Comparison of ENCODE assay signal across 22 cellular contexts in the genomic region with DNA sequence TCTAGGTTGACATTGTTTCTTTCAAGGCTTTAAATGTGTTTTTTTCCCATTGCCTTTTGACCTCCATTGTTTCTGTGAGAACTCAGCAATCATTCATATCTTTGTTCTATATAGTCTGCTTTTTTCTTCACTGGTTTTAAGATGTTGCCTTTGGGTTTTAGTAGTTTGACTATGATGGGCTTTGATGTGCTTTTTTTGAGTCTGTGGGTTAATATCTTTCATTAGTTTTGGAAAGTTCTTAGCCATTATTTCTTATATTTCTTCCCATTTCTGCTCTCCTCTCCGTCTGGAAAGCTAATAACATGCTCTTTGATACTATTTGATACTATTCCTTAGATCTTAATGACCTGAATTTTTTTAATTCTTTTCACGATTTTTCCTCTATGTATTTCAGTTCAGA. TPM values are rescaled to one million over a fixed set of nuclear protein-coding genes. Genes with fewer than 3 reads are reported as not detected.
"Had no signal": no experiment of that assay in that cellular context is flagged by ENCODE, and none has a peak within 500 bp of the region (broad histone marks: within the 10 kb centered on the region; RNA-seq: fewer than 3 reads in every experiment).

No MANE protein-coding gene starts in this region.

- H3K27me3 Mint-ChIP-seq: activated CD4-positive, alpha-beta memory T cell treated with anti-CD3 and anti-CD28 coated beads, Interleukin-2, amount 10 ng/mL, durations not matched to agents 7 days and 5 days; activated CD4-positive, alpha-beta T cell treated with anti-CD3 and anti-CD28 coated beads, Interleukin-2, amount 10 ng/mL, durations not matched to agents 24 days and 14 days; activated naive CD8-positive, alpha-beta T cell treated with anti-CD3 and anti-CD28 coated beads, Interleukin-2, amount 10 ng/mL, durations not matched to agents 7 days and 5 days; effector memory CD8-positive, alpha-beta T cell; natural killer cell treated with Interleukin-12 subunit alpha and Interleukin-12 subunit beta and Interleukin-15 and Interleukin-18, amount 100 ng/mL, for 72 hours; T-helper 17 cell had no signal

- H3K27ac ChIP-seq: cardiac muscle cell, esophagus muscularis mucosa, right lobe of liver had no signal

- H3K27me3 ChIP-seq: cardiac muscle cell, esophagus muscularis mucosa, right lobe of liver, tibial nerve had no signal

- H3K4me3 Mint-ChIP-seq: activated CD4-positive, alpha-beta memory T cell treated with anti-CD3 and anti-CD28 coated beads, Interleukin-2, amount 10 ng/mL, durations not matched to agents 7 days and 5 days; activated CD4-positive, alpha-beta T cell treated with anti-CD3 and anti-CD28 coated beads, Interleukin-2, amount 10 ng/mL, durations not matched to agents 24 days and 14 days; activated naive CD4-positive, alpha-beta T cell treated with anti-CD3 and anti-CD28 coated beads for 36 hours; activated naive CD8-positive, alpha-beta T cell treated with anti-CD3 and anti-CD28 coated beads, Interleukin-2, amount 10 ng/mL, durations not matched to agents 7 days and 5 days; activated T-cell treated with anti-CD3 and anti-CD28 coated beads, Interleukin-2, amount 50 U/mL, for 72 hours; effector memory CD8-positive, alpha-beta T cell; natural killer cell treated with Interleukin-12 subunit alpha and Interleukin-12 subunit beta and Interleukin-15 and Interleukin-18, amount 100 ng/mL, for 72 hours; T-helper 17 cell had no signal

- H3K4me3 ChIP-seq: cardiac muscle cell, esophagus muscularis mucosa, right lobe of liver, tibial nerve had no signal

- H3K4me1 Mint-ChIP-seq: activated CD4-positive, alpha-beta memory T cell treated with anti-CD3 and anti-CD28 coated beads, Interleukin-2, amount 10 ng/mL, durations not matched to agents 7 days and 5 days had no signal

- H3K9me3 Mint-ChIP-seq: activated CD4-positive, alpha-beta memory T cell treated with anti-CD3 and anti-CD28 coated beads, Interleukin-2, amount 10 ng/mL, durations not matched to agents 7 days and 5 days; activated CD4-positive, alpha-beta T cell treated with anti-CD3 and anti-CD28 coated beads, Interleukin-2, amount 10 ng/mL, durations not matched to agents 24 days and 14 days; activated naive CD4-positive, alpha-beta T cell treated with anti-CD3 and anti-CD28 coated beads for 36 hours; activated naive CD8-positive, alpha-beta T cell treated with anti-CD3 and anti-CD28 coated beads, Interleukin-2, amount 10 ng/mL, durations not matched to agents 7 days and 5 days; activated T-cell treated with anti-CD3 and anti-CD28 coated beads, Interleukin-2, amount 50 U/mL, for 72 hours; effector memory CD8-positive, alpha-beta T cell; natural killer cell treated with Interleukin-12 subunit alpha and Interleukin-12 subunit beta and Interleukin-15 and Interleukin-18, amount 100 ng/mL, for 72 hours had no signal

- DNase-seq: activated CD4-positive, alpha-beta memory T cell treated with anti-CD3 and anti-CD28 coated beads, Interleukin-2, amount 10 ng/mL, durations not matched to agents 7 days and 5 days; activated CD4-positive, alpha-beta T cell treated with anti-CD3 and anti-CD28 coated beads, Interleukin-2, amount 10 ng/mL, durations not matched to agents 24 days and 14 days; activated effector memory CD4-positive, alpha-beta T cell treated with Interleukin-2 at 50 U/mL for 16 hours; activated naive CD4-positive, alpha-beta T cell treated with anti-CD3 and anti-CD28 coated beads for 36 hours; activated naive CD8-positive, alpha-beta T cell treated with anti-CD3 and anti-CD28 coated beads, Interleukin-2, amount 10 ng/mL, durations not matched to agents 7 days and 5 days; activated T-cell treated with anti-CD3 and anti-CD28 coated beads, Interleukin-2, amount 50 U/mL, for 72 hours; amniotic stem cell; effector memory CD8-positive, alpha-beta T cell; hypothalamus; left ventricle myocardium superior; nucleus accumbens; small intestine; stimulated activated naive CD4-positive, alpha-beta T cell treated with Interleukin-2 at 50 U/mL for 16 hours; substantia nigra; T-helper 17 cell had no signal

- ATAC-seq: activated CD4-positive, CD25-positive, alpha-beta regulatory T cell treated with anti-CD3 and anti-CD28 coated beads, Interleukin-2, amount 50 U/mL, for 24 hours; activated T-cell treated with anti-CD3 and anti-CD28 coated beads, Interleukin-2, amount 50 U/mL, for 72 hours; effector memory CD8-positive, alpha-beta T cell; left ventricle myocardium superior; natural killer cell treated with Interleukin-12 subunit alpha and Interleukin-12 subunit beta and Interleukin-15 and Interleukin-18, amount 100 ng/mL, for 72 hours; right lobe of liver; T-helper 17 cell had no signal

- H3K9me3 ChIP-seq: esophagus muscularis mucosa, right lobe of liver, tibial nerve had no signal

- H3K27ac Mint-ChIP-seq: activated CD4-positive, alpha-beta memory T cell treated with anti-CD3 and anti-CD28 coated beads, Interleukin-2, amount 10 ng/mL, durations not matched to agents 7 days and 5 days; activated CD4-positive, alpha-beta T cell treated with anti-CD3 and anti-CD28 coated beads, Interleukin-2, amount 10 ng/mL, durations not matched to agents 24 days and 14 days; activated naive CD4-positive, alpha-beta T cell treated with anti-CD3 and anti-CD28 coated beads for 36 hours; activated naive CD8-positive, alpha-beta T cell treated with anti-CD3 and anti-CD28 coated beads, Interleukin-2, amount 10 ng/mL, durations not matched to agents 7 days and 5 days; activated T-cell treated with anti-CD3 and anti-CD28 coated beads, Interleukin-2, amount 50 U/mL, for 72 hours; effector memory CD8-positive, alpha-beta T cell; natural killer cell treated with Interleukin-12 subunit alpha and Interleukin-12 subunit beta and Interleukin-15 and Interleukin-18, amount 100 ng/mL, for 72 hours; T-helper 17 cell had no signal

RNA-seq across cellular contexts. Expression of a gene that starts 32.7 kb away (rescaled TPM):
- total RNA-seq: activated CD4-positive, alpha-beta memory T cell treated with anti-CD3 and anti-CD28 coated beads, Interleukin-2, amount 10 ng/mL, durations not matched to agents 7 days and 5 days; activated CD4-positive, alpha-beta T cell treated with anti-CD3 and anti-CD28 coated beads, Interleukin-2, amount 10 ng/mL, durations not matched to agents 24 days and 14 days; activated naive CD4-positive, alpha-beta T cell treated with anti-CD3 and anti-CD28 coated beads for 36 hours; activated naive CD8-positive, alpha-beta T cell treated with anti-CD3 and anti-CD28 coated beads, Interleukin-2, amount 10 ng/mL, durations not matched to agents 7 days and 5 days; activated T-cell treated with anti-CD3 and anti-CD28 coated beads, Interleukin-2, amount 50 U/mL, for 72 hours; natural killer cell treated with Interleukin-12 subunit alpha and Interleukin-12 subunit beta and Interleukin-15 and Interleukin-18, amount 100 ng/mL, for 72 hours; T-helper 17 cell had no signal

RNA-seq across cellular contexts. Expression of a gene that starts 48.0 kb away (rescaled TPM):
- total RNA-seq: activated CD4-positive, alpha-beta memory T cell treated with anti-CD3 and anti-CD28 coated beads, Interleukin-2, amount 10 ng/mL, durations not matched to agents 7 days and 5 days; activated CD4-positive, alpha-beta T cell treated with anti-CD3 and anti-CD28 coated beads, Interleukin-2, amount 10 ng/mL, durations not matched to agents 24 days and 14 days; activated naive CD4-positive, alpha-beta T cell treated with anti-CD3 and anti-CD28 coated beads for 36 hours; activated T-cell treated with anti-CD3 and anti-CD28 coated beads, Interleukin-2, amount 50 U/mL, for 72 hours; dermis microvascular lymphatic vessel endothelial cell; natural killer cell treated with Interleukin-12 subunit alpha and Interleukin-12 subunit beta and Interleukin-15 and Interleukin-18, amount 100 ng/mL, for 72 hours; right lobe of liver had no signal
